ENCODE assay signal across 5 cellular contexts in the genomic region with DNA sequence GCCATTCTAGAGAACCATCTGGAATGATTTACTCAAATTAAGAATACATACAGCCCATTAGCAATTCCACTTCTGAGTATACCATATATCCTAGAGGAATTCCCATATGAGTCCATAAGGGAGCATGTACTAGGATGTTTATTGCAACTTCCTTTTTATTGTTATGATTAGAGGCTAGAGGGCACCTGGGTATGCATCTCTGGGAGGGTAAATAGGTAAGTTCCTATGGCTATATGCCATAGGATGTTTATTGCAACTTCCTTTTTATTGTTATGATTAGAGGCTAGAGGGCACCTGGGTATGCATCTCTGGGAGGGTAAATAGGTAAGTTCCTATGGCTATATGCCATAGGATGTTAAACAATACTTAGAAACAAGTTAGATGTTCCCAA. TPM values are rescaled to one million over a fixed set of nuclear protein-coding genes. Genes with fewer than 3 reads are reported as not detected.
"Had no signal": no experiment of that assay in that cellular context is flagged by ENCODE, and none has a peak within 500 bp of the region (broad histone marks: within the 10 kb centered on the region; RNA-seq: fewer than 3 reads in every experiment).

No MANE protein-coding gene starts in this region.

RNA-seq across cellular contexts. Expression of a gene that starts 7.1 kb away (rescaled TPM):
- total RNA-seq: PC-9, RPMI7951, SJCRH30, SK-MEL-5 had no signal
- polyA plus RNA-seq: SK-N-SH had no signal
